In genomic region chr10:92689663-92690210, GRCh38 we compare ENCODE assay signal across 1 cellular context.
TF ChIP-seq lines count a peak whose summit lies in the region.

Gene HHEX (plus strand): TSS chr10:92689955. CDS start chr10:92689987, 32 bp downstream.

TF ChIP-seq in K562, 482 proteins besides CTCF, POLR2A, EP300 and RAD21 (continued from another document):
- TF ChIP-seq THAP12 (CRISPR knock-in tag; IDR thresholded peaks at IDR 0.05), result peak; percentile 83
- peak; percentile 66 for TF ChIP-seq RBM25 (IDR thresholded peaks at IDR 0.05; ENCODE audit: low read depth, low read length, severe bottlenecking)
- peak; percentile 83; the same call in 1 of the 2 replicates for TF ChIP-seq GTF2E2 (tag; IDR thresholded peaks at IDR 0.05)
- TF ChIP-seq, protein P1, sequence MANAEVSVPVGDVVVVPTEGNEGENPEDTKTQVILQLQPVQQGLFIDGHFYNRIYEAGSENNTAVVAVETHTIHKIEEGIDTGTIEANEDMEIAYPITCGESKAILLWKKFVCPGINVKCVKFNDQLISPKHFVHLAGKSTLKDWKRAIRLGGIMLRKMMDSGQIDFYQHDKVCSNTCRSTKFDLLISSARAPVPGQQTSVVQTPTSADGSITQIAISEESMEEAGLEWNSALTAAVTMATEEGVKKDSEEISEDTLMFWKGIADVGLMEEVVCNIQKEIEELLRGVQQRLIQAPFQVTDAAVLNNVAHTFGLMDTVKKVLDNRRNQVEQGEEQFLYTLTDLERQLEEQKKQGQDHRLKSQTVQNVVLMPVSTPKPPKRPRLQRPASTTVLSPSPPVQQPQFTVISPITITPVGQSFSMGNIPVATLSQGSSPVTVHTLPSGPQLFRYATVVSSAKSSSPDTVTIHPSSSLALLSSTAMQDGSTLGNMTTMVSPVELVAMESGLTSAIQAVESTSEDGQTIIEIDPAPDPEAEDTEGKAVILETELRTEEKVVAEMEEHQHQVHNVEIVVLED (CRISPR knock-in tag; IDR thresholded peaks at IDR 0.05), result no peak
- TF ChIP-seq PHF8 (IDR thresholded peaks at IDR 0.05; ENCODE audit: borderline replicate concordance, low read length), result peak; percentile 52; the same call in 1 of the 2 replicates
- TF ChIP-seq SREBF1 (IDR thresholded peaks at IDR 0.05; ENCODE audit: borderline replicate concordance, low read depth, low read length), result no peak
- TF ChIP-seq RB1 (IDR thresholded peaks at IDR 0.05; ENCODE audit: low read depth), result peak; percentile 41; the same call in 1 of the 2 replicates
- TF ChIP-seq ZNF740 (CRISPR knock-in tag; IDR thresholded peaks at IDR 0.05), result no peak
- TF ChIP-seq ZNF740 (tag; IDR thresholded peaks at IDR 0.05), result peak in 1 of 2 experiments; percentile 62; a peak in 1 of 4 replicates
- peak; percentile 24; the same call in 1 of the 2 replicates for TF ChIP-seq CREB1 (IDR thresholded peaks at IDR 0.05)
- no peak for TF ChIP-seq CREB1 (CRISPR knock-in tag; IDR thresholded peaks at IDR 0.05)
